ENCODE assay signal across 16 cellular contexts in the genomic region with DNA sequence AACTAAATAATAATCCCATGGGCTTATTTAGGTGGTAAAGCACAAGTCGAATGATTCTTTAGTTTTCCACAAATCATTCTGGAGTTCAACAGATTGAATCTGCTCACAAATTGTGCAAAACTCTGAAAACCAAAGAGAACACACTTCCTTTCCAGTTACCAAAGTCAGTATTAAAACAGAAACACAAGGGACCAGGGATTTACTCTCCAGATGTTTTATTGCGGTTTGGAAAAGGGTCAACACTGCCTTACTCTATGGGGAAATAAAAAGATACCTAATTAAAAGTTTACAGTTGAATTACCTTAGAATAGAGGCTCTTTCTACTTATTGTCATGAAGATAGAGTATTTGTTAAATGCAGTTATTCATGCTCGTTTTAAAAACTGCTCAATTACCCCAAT. TPM values are rescaled to one million over a fixed set of nuclear protein-coding genes. Genes with fewer than 3 reads are reported as not detected.
DNase-seq lines count a peak whose midpoint lies in the region; ATAC-seq and TF ChIP-seq lines count a peak whose summit lies in the region.
"Had no signal": no experiment of that assay in that cellular context is flagged by ENCODE, and none has a peak within 500 bp of the region (broad histone marks: within the 10 kb centered on the region; RNA-seq: fewer than 3 reads in every experiment).

No MANE protein-coding gene starts in this region.

- H3K4me2 ChIP-seq in PC-9 (peak overlapping the region; percentile 86), neuronal stem cell (ENCODE audit: insufficient read depth, low read length, poor library complexity, severe bottlenecking) (no peak overlapping the region)

- CTCF ChIA-PET in PC-9 (lab: Charles Lee): no interaction called here

- H3K36me3 ChIP-seq in PC-9 (ENCODE audit: low read depth) (peaks cover 30% of the 10 kb centered on the region), neuronal stem cell (replicated peaks in 1 of 2; ENCODE audit: control insufficient read depth in 2 of 2, insufficient read depth in 2 of 2, low read length in 2 of 2) (peaks cover 6 to 25% of the 10 kb centered on the region in 2 donors)
- H3K36me3 ChIP-seq: pancreas, thoracic aorta had no signal

- no peak overlapping the region for H2BK5ac ChIP-seq in neuronal stem cell (ENCODE audit: low read length)

- BruUV-seq in PC-9 (replicated peaks; lab: Mats Ljungman, UMichigan): no TSS peak

- no peak overlapping the region for H3K14ac ChIP-seq in neuronal stem cell (ENCODE audit: low read length)

- no peak for ATAC-seq in GM21447 (IDR thresholded peaks at IDR 0.05; ENCODE audit: unreplicated experiment)
- ATAC-seq: activated CD4-positive, CD25-positive, alpha-beta regulatory T cell treated with anti-CD3 and anti-CD28 coated beads, Interleukin-2, amount 50 U/mL, for 24 hours; activated naive CD4-positive, alpha-beta T cell treated with anti-CD3 and anti-CD28 coated beads, Interleukin-2, amount 50 U/mL, for 72 hours; T-cell had no signal

- peaks cover 58% of the 10 kb centered on the region for H3K4me1 ChIP-seq in PC-9 (replicated peaks; ENCODE audit: insufficient read depth)
- H3K4me1 ChIP-seq in neuronal stem cell (ENCODE audit: control insufficient read depth in 2 of 2, insufficient read depth in 1 of 2, low read depth in 1 of 2, low read length in 2 of 2): peaks cover 15 to 20% of the 10 kb centered on the region in 2 donors

- H3K18ac ChIP-seq in neuronal stem cell (ENCODE audit: low read length): no peak overlapping the region

- no peak overlapping the region for H2BK120ac ChIP-seq in neuronal stem cell (ENCODE audit: low read depth, low read length)

- no peak overlapping the region for H3K4ac ChIP-seq in neuronal stem cell (ENCODE audit: low read length)

- intact Hi-C loops in PC-9 (cut with micrococcal nuclease; ENCODE audit: unreplicated experiment): loop anchor here (2.0 kb wide), 1 partner anchor 532 kb away; a partner anchor contains a TSS

- no peak overlapping the region for H3K9ac ChIP-seq in neuronal stem cell (ENCODE audit: low read depth, low read length, poor library complexity)

- no peaks in the 10 kb centered on the region for H4K20me1 ChIP-seq in PC-9 (ENCODE audit: insufficient read depth)

- H3K23ac ChIP-seq in neuronal stem cell (ENCODE audit: low read depth, low read length, poor library complexity): no peak overlapping the region

- H3K79me2 ChIP-seq in PC-9 (ENCODE audit: low read depth): 0 out of 2 replicates have a peak, but pooled peaks cover 12% of the 10 kb centered on the region

- H3K27me3 ChIP-seq in PC-9 (ENCODE audit: insufficient read depth, low read depth): no peaks in the 10 kb centered on the region
- H3K27me3 ChIP-seq in neuronal stem cell (ENCODE audit: control insufficient read depth in 3 of 3, insufficient read depth in 3 of 3, low read depth in 1 of 3, low read length in 3 of 3): no peaks in the 10 kb centered on the region
- H3K27me3 ChIP-seq: pancreas had no signal

- no peak for TF ChIP-seq CTCF in AG10803 (conservative IDR thresholded peaks at IDR 0.05; ENCODE audit: low read length)
- no peak for TF ChIP-seq CTCF in PC-9 (conservative IDR thresholded peaks at IDR 0.05)

- no peak overlapping the region for H2AFZ ChIP-seq in PC-9
- H2AFZ ChIP-seq in neuronal stem cell (ENCODE audit: low read length): no peak overlapping the region

- H3K4me3 ChIP-seq in AG10803 (ENCODE audit: low read length) (no peak overlapping the region), PC-9 (no peak overlapping the region), neuronal stem cell (ENCODE audit: low read length in 2 of 2) (no peak overlapping the region)
- H3K4me3 ChIP-seq: lung, pancreas, thoracic aorta had no signal

- WGBS in neuronal stem cell (ENCODE audit: extremely low coverage in 2 of 2, insufficient read length in 2 of 2, insufficient replicate concordance in 1 of 2), 2 donors: no CpG with 5 or more reads among the region's 3 CpGs

- H2BK12ac ChIP-seq in neuronal stem cell (ENCODE audit: low read length): no peak overlapping the region

- POLR2A ChIA-PET in PC-9 (lab: Charles Lee; ENCODE audit: unreplicated experiment): no interaction called here

- H2AK5ac ChIP-seq in neuronal stem cell (ENCODE audit: low read depth, low read length): no peak overlapping the region

- no peak overlapping the region for H4K8ac ChIP-seq in neuronal stem cell (ENCODE audit: low read depth, low read length)

- H2BK15ac ChIP-seq in neuronal stem cell (ENCODE audit: low read length): no peak overlapping the region

- H3K9me2 ChIP-seq in PC-9 (ENCODE audit: insufficient read depth): no peaks in the 10 kb centered on the region

- H3K9me3 ChIP-seq in PC-9 (ENCODE audit: insufficient read depth, low read depth) (no peaks in the 10 kb centered on the region), neuronal stem cell (replicated peaks in 1 of 2; ENCODE audit: control insufficient read depth in 2 of 2, insufficient read depth in 1 of 2, low read depth in 1 of 2, low read length in 2 of 2) (no peaks in the 10 kb centered on the region)
- H3K9me3 ChIP-seq: pancreas, thoracic aorta had no signal

- no peak overlapping the region for H4K91ac ChIP-seq in neuronal stem cell (ENCODE audit: low read depth, low read length, poor library complexity)

- H3K79me1 ChIP-seq in neuronal stem cell (ENCODE audit: low read depth, low read length): peaks cover 2% of the 10 kb centered on the region

- H3F3A ChIP-seq in PC-9 (ENCODE audit: insufficient read depth, low read depth): peaks cover 53% of the 10 kb centered on the region

- peak overlapping the region; percentile 75 for H3K27ac ChIP-seq in PC-9
- H3K27ac ChIP-seq in neuronal stem cell (replicated peaks; ENCODE audit: low read length): peak overlapping the region; percentile 71

- DNase-seq in AG10803 (ENCODE audit: low read depth): peak; percentile 65
- DNase-seq in PC-9: no peak
- DNase-seq in fibroblast of gingiva (ENCODE audit: low read depth): peak; percentile 64
- no peak for DNase-seq in neuronal stem cell (ENCODE audit: low spot score)
- DNase-seq in DMS114 treated with DMSO at 0.1 percent for 48 hours (lab: John Stamatoyannopoulos, UW; ENCODE audit: unreplicated experiment): no peak
- no peak for DNase-seq in C1 segment of cervical spinal cord (lab: John Stamatoyannopoulos, UW)
- no peak for DNase-seq in activated gamma-delta T cell treated with Interleukin-2 at 50 U/mL for 16 hours
- DNase-seq: activated CD8-positive, alpha-beta memory T cell treated with anti-CD3 and anti-CD28 coated beads, Interleukin-2, amount 50 U/mL, for 48 hours; NCI-H1694 treated with DMSO at 0.1 percent for 48 hours; pancreas; T-cell had no signal

RNA-seq across cellular contexts. Expression of a gene that starts 8.6 kb away (rescaled TPM):
- 236 and 242 TPM in 2 replicates for total RNA-seq in PC-9 (2021)
- polyA plus RNA-seq in neuronal stem cell (2013, experiment 1 of 2): 98.3 TPM
- 101 TPM for polyA plus RNA-seq in neuronal stem cell (2013, experiment 2 of 2)

Comparison
In these comparisons a context has a peak if more than half of its experiments do, and no peak if none do; other contexts are left out.
1. DNase-seq: peak in AG10803 (single experiment) and fibroblast of gingiva (single experiment); none in PC-9 (0 of 2), neuronal stem cell (single experiment), DMS114 treated with DMSO at 0.1 percent for 48 hours (single experiment), C1 segment of cervical spinal cord (0 of 14) and activated gamma-delta T cell treated with Interleukin-2 at 50 U/mL for 16 hours (single experiment).